10 cellular contexts compared by ENCODE assay signal in genomic region chrX:19670321-19670750, GRCh38.
A peak's percentile ranks its signal among the peaks of the same experiment; 100 is the strongest.
DNase-seq lines count a peak whose midpoint lies in the region; ATAC-seq and TF ChIP-seq lines count a peak whose summit lies in the region.
"Had no signal": no experiment of that assay in that cellular context is flagged by ENCODE, and none has a peak within 500 bp of the region (broad histone marks: within the 10 kb centered on the region; RNA-seq: fewer than 3 reads in every experiment).

No MANE protein-coding gene starts in this region.

- H3K9me3 ChIP-seq in right cardiac atrium (ENCODE audit: control insufficient read depth, low read length) = no peaks in the 10 kb centered on the region
- H3K9me3 ChIP-seq in effector memory CD4-positive, alpha-beta T cell (ENCODE audit: control insufficient read depth, low read length) = no peaks in the 10 kb centered on the region

- TF ChIP-seq CTCF in HFFc6 (IDR thresholded peaks at IDR 0.05) (no peak), astrocyte of the cerebellum (IDR thresholded peaks at IDR 0.05; ENCODE audit: low read depth, low read length, missing control alignments) (no peak), GM20000 (IDR thresholded peaks at IDR 0.05; ENCODE audit: extremely low read depth, missing control alignments) (no peak)

- H3K36me3 ChIP-seq in effector memory CD4-positive, alpha-beta T cell (ENCODE audit: control insufficient read depth, insufficient read depth, low read length) = no peaks in the 10 kb centered on the region

- peak overlapping the region; percentile 90 for H3K4me3 Mint-ChIP-seq in HFFc6

- peaks cover 5% of the 10 kb centered on the region; the same call in 1 of the 2 replicates for H3K27me3 Mint-ChIP-seq in HFFc6 (ENCODE audit: insufficient read depth)

- in situ Hi-C loops in astrocyte of the cerebellum (cut with HindIII; ENCODE audit: low sequenced_read_pairs) = no loop called here

- peaks cover 8% of the 10 kb centered on the region for H3K4me1 ChIP-seq in right cardiac atrium (ENCODE audit: control insufficient read depth, insufficient read depth, low read length)
- H3K4me1 ChIP-seq in effector memory CD4-positive, alpha-beta T cell (ENCODE audit: control insufficient read depth, insufficient read depth, low read length, poor library complexity, severe bottlenecking) = peaks cover 8% of the 10 kb centered on the region

- H3K27ac Mint-ChIP-seq in HFFc6 = peak overlapping the region; percentile 91

- no peaks in the 10 kb centered on the region for H3K27me3 ChIP-seq in right cardiac atrium (ENCODE audit: control insufficient read depth, insufficient read depth)
- H3K27me3 ChIP-seq in effector memory CD4-positive, alpha-beta T cell (replicated peaks; ENCODE audit: control insufficient read depth, insufficient read depth, low read length, poor library complexity, severe bottlenecking) = no peaks in the 10 kb centered on the region

- H3K4me1 Mint-ChIP-seq in HFFc6 (ENCODE audit: low read depth) = peaks cover 72% of the 10 kb centered on the region

- H3K27ac ChIP-seq in right cardiac atrium (ENCODE audit: low read length) (no peak overlapping the region), substantia nigra (ENCODE audit: low read depth, low read length, poor library complexity, severe bottlenecking) (peak overlapping the region; percentile 77)
- no peak overlapping the region for H3K27ac ChIP-seq in effector memory CD4-positive, alpha-beta T cell (ENCODE audit: insufficient read depth, low read length, poor library complexity, severe bottlenecking)

- H3K4me3 ChIP-seq in astrocyte of the cerebellum (ENCODE audit: low read depth, low read length) (peak overlapping the region; percentile 14), right cardiac atrium (ENCODE audit: low read length) (peak overlapping the region; percentile 10)
- H3K4me3 ChIP-seq in effector memory CD4-positive, alpha-beta T cell (ENCODE audit: insufficient read depth, low read depth, low read length, poor library complexity, severe bottlenecking) = no peak overlapping the region

- H3K36me3 Mint-ChIP-seq in HFFc6 (ENCODE audit: low read depth) = no peaks in the 10 kb centered on the region

- 38% methylated on average over 5 of the region's 5 CpGs for WGBS in right cardiac atrium

- peak in 1 of 2 donors; percentile 15 for ATAC-seq in right cardiac atrium

- intact Hi-C loops in right cardiac atrium (cut with DNase I) = no loop called here

- H3K9me3 Mint-ChIP-seq in HFFc6 = no peaks in the 10 kb centered on the region

- DNase-seq in HFFc6 (no peak), astrocyte of the cerebellum (ENCODE audit: low read depth) (no peak), right cardiac atrium (no peak), substantia nigra (lab: John Stamatoyannopoulos, UW) (no peak), GM20000 (ENCODE audit: low spot score) (no peak), NCI-H226 (no peak)
- DNase-seq in effector memory CD4-positive, alpha-beta T cell = no peak
- DNase-seq: NCI-H2029; SIG-M5; stimulated activated CD4-positive, alpha-beta T cell treated with anti-CD3 and anti-CD28 coated beads, Interleukin-12 subunit alpha, Interleukin-12 subunit beta, amount 100 ng/mL, for 4 hours had no signal
